19 cellular contexts compared by ENCODE assay signal in the genomic region with DNA sequence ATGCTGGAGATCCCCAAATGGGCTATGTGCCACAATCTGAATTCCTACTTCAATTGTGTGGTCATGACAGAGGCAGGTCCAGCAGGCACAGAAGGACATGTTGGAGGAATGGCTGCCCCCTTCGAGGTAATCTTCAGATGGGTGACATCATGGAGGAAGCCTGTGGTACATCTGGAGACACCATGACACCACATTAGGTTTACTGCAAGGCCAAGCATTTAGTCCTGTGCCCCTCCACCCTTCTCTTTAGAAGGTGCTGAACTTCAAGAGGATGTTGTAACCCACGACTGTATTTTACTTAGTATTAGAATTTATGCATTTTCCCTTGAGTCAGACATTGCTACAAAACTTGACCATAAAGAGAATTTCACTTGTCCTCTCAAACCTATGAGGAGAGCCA.
"Had no signal": no experiment of that assay in that cellular context is flagged by ENCODE, and none has a peak within 500 bp of the region (broad histone marks: within the 10 kb centered on the region; RNA-seq: fewer than 3 reads in every experiment).

No MANE protein-coding gene starts in this region.

- H3K4me1 Mint-ChIP-seq: activated CD4-positive, alpha-beta T cell treated with anti-CD3 and anti-CD28 coated beads for 36 hours; endodermal cell had no signal

- H3K9me3 ChIP-seq: esophagus squamous epithelium, transverse colon had no signal

- H3K27ac ChIP-seq: coronary artery, esophagus squamous epithelium, suprapubic skin, transverse colon had no signal

- H3K4me3 Mint-ChIP-seq: activated CD4-positive, alpha-beta T cell treated with anti-CD3 and anti-CD28 coated beads for 36 hours; activated naive CD4-positive, alpha-beta T cell treated with anti-CD3 and anti-CD28 coated beads for 36 hours; brain; endodermal cell; mesothelial cell of epicardium; natural killer cell; stimulated activated naive CD8-positive, alpha-beta T cell treated with anti-CD3 and anti-CD28 coated beads, Interleukin-15, Interleukin-2, amounts not matched to agents 100 ng/mL and 50 ng/mL, for 24 hours; T-helper 1 cell treated with Interleukin-12 subunit alpha and Interleukin-12 subunit beta and Interleukin-4 antibody, amounts not matched to agents 30 μg/mL and 1 μg/mL, for 36 hours; WTC11 had no signal

- H3K27me3 Mint-ChIP-seq: activated CD4-positive, alpha-beta T cell treated with anti-CD3 and anti-CD28 coated beads for 36 hours; brain; progenitor cell of endocrine pancreas; stimulated activated naive CD8-positive, alpha-beta T cell treated with anti-CD3 and anti-CD28 coated beads, Interleukin-15, Interleukin-2, amounts not matched to agents 100 ng/mL and 50 ng/mL, for 24 hours had no signal

- H3K36me3 Mint-ChIP-seq: natural killer cell had no signal

- H3K36me3 ChIP-seq: esophagus squamous epithelium, suprapubic skin, transverse colon had no signal

- H3K4me3 ChIP-seq: coronary artery, esophagus squamous epithelium, heart left ventricle, suprapubic skin, transverse colon had no signal

- H3K27ac Mint-ChIP-seq: activated CD4-positive, alpha-beta T cell treated with anti-CD3 and anti-CD28 coated beads for 36 hours; activated naive CD4-positive, alpha-beta T cell treated with anti-CD3 and anti-CD28 coated beads for 36 hours; brain; endodermal cell; mesothelial cell of epicardium; natural killer cell; progenitor cell of endocrine pancreas; stimulated activated naive CD8-positive, alpha-beta T cell treated with anti-CD3 and anti-CD28 coated beads, Interleukin-15, Interleukin-2, amounts not matched to agents 100 ng/mL and 50 ng/mL, for 24 hours; T-helper 1 cell treated with Interleukin-12 subunit alpha and Interleukin-12 subunit beta and Interleukin-4 antibody, amounts not matched to agents 30 μg/mL and 1 μg/mL, for 36 hours; WTC11 had no signal

- ATAC-seq: activated CD4-positive, alpha-beta T cell treated with anti-CD3 and anti-CD28 coated beads for 36 hours; natural killer cell; WTC11 had no signal

- H3K4me1 ChIP-seq: suprapubic skin, transverse colon had no signal

- DNase-seq: activated CD4-positive, alpha-beta T cell treated with anti-CD3 and anti-CD28 coated beads for 36 hours; activated CD4-positive, alpha-beta T cell treated with anti-CD3 and anti-CD28 coated beads, Interleukin-2, amount 50 U/mL, for 4 hours; activated naive CD4-positive, alpha-beta T cell treated with anti-CD3 and anti-CD28 coated beads for 36 hours; endodermal cell; esophagus squamous epithelium; heart left ventricle; mammary epithelial cell; natural killer cell; stimulated activated CD4-positive, alpha-beta T cell treated with anti-CD3 and anti-CD28 coated beads, Interleukin-4, amount 100 ng/mL, for 4 hours; T1000; transverse colon had no signal

- H3K27me3 ChIP-seq: esophagus squamous epithelium, heart left ventricle, suprapubic skin, transverse colon had no signal

- H3K9me3 Mint-ChIP-seq: activated naive CD4-positive, alpha-beta T cell treated with anti-CD3 and anti-CD28 coated beads for 36 hours; natural killer cell; T-helper 1 cell treated with Interleukin-12 subunit alpha and Interleukin-12 subunit beta and Interleukin-4 antibody, amounts not matched to agents 30 μg/mL and 1 μg/mL, for 36 hours had no signal
